Comparison of ENCODE assay signal across 1 cellular context in the genomic region with DNA sequence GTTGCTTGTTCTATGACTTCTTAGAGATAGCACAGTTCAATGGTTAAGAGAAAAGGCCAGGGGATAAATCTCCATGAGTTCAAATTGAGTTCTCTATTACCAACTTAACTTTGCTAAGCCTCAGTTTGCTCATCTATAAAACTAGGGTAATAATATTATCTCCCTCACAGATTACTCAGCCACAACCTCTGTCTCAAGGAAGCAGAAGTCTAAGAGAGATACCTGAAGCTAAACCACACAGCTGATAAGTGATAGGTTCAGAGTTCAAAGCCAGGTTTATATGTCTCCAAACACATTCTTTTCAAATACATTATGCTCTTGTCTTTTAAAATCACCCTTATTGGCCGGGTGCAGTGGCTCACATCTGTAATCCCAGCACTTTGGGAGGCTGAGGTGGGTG.
TF ChIP-seq lines count a peak whose summit lies in the region.

No MANE protein-coding gene starts in this region.

TF ChIP-seq in HepG2, 621 proteins besides CTCF, POLR2A, EP300 and RAD21 (continued from another document):
- TF ChIP-seq, protein P1, sequence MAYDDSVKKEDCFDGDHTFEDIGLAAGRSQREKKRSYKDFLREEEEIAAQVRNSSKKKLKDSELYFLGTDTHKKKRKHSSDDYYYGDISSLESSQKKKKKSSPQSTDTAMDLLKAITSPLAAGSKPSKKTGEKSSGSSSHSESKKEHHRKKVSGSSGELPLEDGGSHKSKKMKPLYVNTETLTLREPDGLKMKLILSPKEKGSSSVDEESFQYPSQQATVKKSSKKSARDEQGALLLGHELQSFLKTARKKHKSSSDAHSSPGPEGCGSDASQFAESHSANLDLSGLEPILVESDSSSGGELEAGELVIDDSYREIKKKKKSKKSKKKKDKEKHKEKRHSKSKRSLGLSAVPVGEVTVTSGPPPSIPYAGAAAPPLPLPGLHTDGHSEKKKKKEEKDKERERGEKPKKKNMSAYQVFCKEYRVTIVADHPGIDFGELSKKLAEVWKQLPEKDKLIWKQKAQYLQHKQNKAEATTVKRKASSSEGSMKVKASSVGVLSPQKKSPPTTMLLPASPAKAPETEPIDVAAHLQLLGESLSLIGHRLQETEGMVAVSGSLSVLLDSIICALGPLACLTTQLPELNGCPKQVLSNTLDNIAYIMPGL (CRISPR knock-in tag; IDR thresholded peaks at IDR 0.05; ENCODE audit: borderline replicate concordance in 1 of 2, low read depth in 1 of 2): no peak
- TF ChIP-seq ZMYM4 (CRISPR knock-in tag; IDR thresholded peaks at IDR 0.05) (no peak), IKZF4 (CRISPR knock-in tag; IDR thresholded peaks at IDR 0.05; ENCODE audit: borderline replicate concordance, low read depth, not compliant biosample characterization) (no peak), SETDB1 (CRISPR knock-in tag; IDR thresholded peaks at IDR 0.05; ENCODE audit: borderline replicate concordance) (no peak), GATAD2A (CRISPR knock-in tag; IDR thresholded peaks at IDR 0.05) (no peak), TBP (CRISPR knock-in tag; IDR thresholded peaks at IDR 0.05) (no peak), ZNF776 (CRISPR knock-in tag; IDR thresholded peaks at IDR 0.05) (no peak), KDM5B (CRISPR knock-in tag; IDR thresholded peaks at IDR 0.05; ENCODE audit: borderline replicate concordance) (no peak), GATA4 (IDR thresholded peaks at IDR 0.05; ENCODE audit: borderline replicate concordance, low read depth) (no peak)
- TF ChIP-seq, protein P2, sequence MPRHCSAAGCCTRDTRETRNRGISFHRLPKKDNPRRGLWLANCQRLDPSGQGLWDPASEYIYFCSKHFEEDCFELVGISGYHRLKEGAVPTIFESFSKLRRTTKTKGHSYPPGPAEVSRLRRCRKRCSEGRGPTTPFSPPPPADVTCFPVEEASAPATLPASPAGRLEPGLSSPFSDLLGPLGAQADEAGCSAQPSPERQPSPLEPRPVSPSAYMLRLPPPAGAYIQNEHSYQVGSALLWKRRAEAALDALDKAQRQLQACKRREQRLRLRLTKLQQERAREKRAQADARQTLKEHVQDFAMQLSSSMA (CRISPR knock-in tag; IDR thresholded peaks at IDR 0.05): no peak
- TF ChIP-seq, protein P3, sequence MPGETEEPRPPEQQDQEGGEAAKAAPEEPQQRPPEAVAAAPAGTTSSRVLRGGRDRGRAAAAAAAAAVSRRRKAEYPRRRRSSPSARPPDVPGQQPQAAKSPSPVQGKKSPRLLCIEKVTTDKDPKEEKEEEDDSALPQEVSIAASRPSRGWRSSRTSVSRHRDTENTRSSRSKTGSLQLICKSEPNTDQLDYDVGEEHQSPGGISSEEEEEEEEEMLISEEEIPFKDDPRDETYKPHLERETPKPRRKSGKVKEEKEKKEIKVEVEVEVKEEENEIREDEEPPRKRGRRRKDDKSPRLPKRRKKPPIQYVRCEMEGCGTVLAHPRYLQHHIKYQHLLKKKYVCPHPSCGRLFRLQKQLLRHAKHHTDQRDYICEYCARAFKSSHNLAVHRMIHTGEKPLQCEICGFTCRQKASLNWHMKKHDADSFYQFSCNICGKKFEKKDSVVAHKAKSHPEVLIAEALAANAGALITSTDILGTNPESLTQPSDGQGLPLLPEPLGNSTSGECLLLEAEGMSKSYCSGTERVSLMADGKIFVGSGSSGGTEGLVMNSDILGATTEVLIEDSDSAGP (CRISPR knock-in tag; IDR thresholded peaks at IDR 0.05; ENCODE audit: borderline replicate concordance): no peak
TF ChIP-seq in HepG2: peak in this region for 0.
